In genomic region chr9:130780415-130780814, GRCh38 we compare ENCODE assay signal across 10 cellular contexts. TPM values are rescaled to one million over a fixed set of nuclear protein-coding genes. Genes with fewer than 3 reads are reported as not detected.
DNase-seq lines count a peak whose midpoint lies in the region; ATAC-seq, FAIRE-seq and TF ChIP-seq lines count a peak whose summit lies in the region.
"Had no signal": no experiment of that assay in that cellular context is flagged by ENCODE, and none has a peak within 500 bp of the region (broad histone marks: within the 10 kb centered on the region; RNA-seq: fewer than 3 reads in every experiment).

No MANE protein-coding gene starts in this region.

- no peaks in the 10 kb centered on the region for H3K27me3 Mint-ChIP-seq in astrocyte (ENCODE audit: low read depth, unreplicated experiment)
- H3K27me3 Mint-ChIP-seq in activated CD4-positive, alpha-beta T cell treated with anti-CD3 and anti-CD28 coated beads, Interleukin-2, amount 10 ng/mL, durations not matched to agents 24 days and 14 days: peaks cover 3% of the 10 kb centered on the region

- H3K27ac ChIP-seq in astrocyte (ENCODE audit: low read depth, low read length) (peak overlapping the region; percentile 73), gastrocnemius medialis (peak overlapping the region; percentile 58 to 75 (median 72)), PC-3 (ENCODE audit: low read length) (no peak overlapping the region)

- no TSS peak for BruUV-seq in PC-3 (replicated peaks; lab: Mats Ljungman, UMichigan)

- CTCF ChIA-PET in AG04449 (lab: Yijun Ruan, JAX) (interaction anchor here (0.8 to 2.5 kb wide), 6 partner anchors 9 to 86 kb away, joined by 3 to 7 read pairs (median 4); no protein-coding TSS in a partner anchor), PC-3 (lab: Charles Lee) (no interaction called here)

- TF ChIP-seq CTCF in AG04449 (IDR thresholded peaks at IDR 0.05; ENCODE audit: insufficient read depth, low read length, missing control alignments) (no peak), astrocyte (IDR thresholded peaks at IDR 0.05; ENCODE audit: insufficient read depth, low read depth, low read length) (no peak), gastrocnemius medialis (IDR thresholded peaks at IDR 0.05 in 4 of 5, conservative IDR thresholded peaks at IDR 0.05 in 1 of 5) (no peak), PC-3 (conservative IDR thresholded peaks at IDR 0.05; ENCODE audit: low read depth, low read length) (no peak)

- intact Hi-C loops in left ventricle myocardium superior (cut with micrococcal nuclease) (no loop called here), gastrocnemius medialis (cut with DNase I; ENCODE audit: low total_unique reads) (loop anchor here (2.0 to 5.0 kb wide), 3 partner anchors 52 to 80 kb away; no protein-coding TSS in a partner anchor), PC-3 (cut with micrococcal nuclease) (no loop called here)
- intact Hi-C loops in activated CD4-positive, alpha-beta T cell treated with anti-CD3 and anti-CD28 coated beads, Interleukin-2, amount 10 ng/mL, durations not matched to agents 24 days and 14 days (cut with micrococcal nuclease): no loop called here

- in situ Hi-C loops in gastrocnemius medialis (cut with MboI; ENCODE audit: low sequenced_read_pairs in 4 of 4): no loop called here

- no peak overlapping the region for H3K27ac Mint-ChIP-seq in astrocyte (ENCODE audit: unreplicated experiment)
- H3K27ac Mint-ChIP-seq in activated CD4-positive, alpha-beta T cell treated with anti-CD3 and anti-CD28 coated beads, Interleukin-2, amount 10 ng/mL, durations not matched to agents 24 days and 14 days: no peak overlapping the region

- TF ChIP-seq POLR2A in gastrocnemius medialis (IDR thresholded peaks at IDR 0.05) (no peak), erythroblast (IDR thresholded peaks at IDR 0.05; ENCODE audit: low read length) (no peak)

- H3K9ac ChIP-seq in astrocyte (ENCODE audit: low read length) (peak overlapping the region; percentile 31), PC-3 (ENCODE audit: low read length) (no peak overlapping the region)

- no peaks in the 10 kb centered on the region for H3K9me3 ChIP-seq in astrocyte (ENCODE audit: insufficient read depth, low read depth, low read length)
- no peaks in the 10 kb centered on the region for H3K9me3 ChIP-seq in gastrocnemius medialis
- H3K9me3 ChIP-seq in PC-3 (ENCODE audit: low read length): no peaks in the 10 kb centered on the region

- ATAC-seq in left ventricle myocardium superior: peak; percentile 28
- ATAC-seq in gastrocnemius medialis: peak in 1 of 2 donors; percentile 5
- ATAC-seq in PC-3: no peak

- H3K4me3 ChIP-seq in AG04449 (ENCODE audit: low read depth, low read length) (peak overlapping the region; percentile 30), astrocyte (ENCODE audit: insufficient read depth, low read depth, low read length) (no peak overlapping the region), gastrocnemius medialis (peak overlapping the region in 3 of 4 donors; percentile 6 to 33 (median 12)), PC-3 (ENCODE audit: low read length) (no peak overlapping the region)

- peaks cover 6% of the 10 kb centered on the region for H3K36me3 Mint-ChIP-seq in astrocyte (ENCODE audit: low read depth, unreplicated experiment)
- H3K36me3 Mint-ChIP-seq in activated CD4-positive, alpha-beta T cell treated with anti-CD3 and anti-CD28 coated beads, Interleukin-2, amount 10 ng/mL, durations not matched to agents 24 days and 14 days (ENCODE audit: low read depth): no peaks in the 10 kb centered on the region

- no peak overlapping the region for H3K4me3 Mint-ChIP-seq in astrocyte (ENCODE audit: unreplicated experiment)
- H3K4me3 Mint-ChIP-seq in activated CD4-positive, alpha-beta T cell treated with anti-CD3 and anti-CD28 coated beads, Interleukin-2, amount 10 ng/mL, durations not matched to agents 24 days and 14 days: no peak overlapping the region

- peaks cover 58% of the 10 kb centered on the region for H3K79me2 ChIP-seq in astrocyte (ENCODE audit: insufficient read depth, low read length)
- H3K79me2 ChIP-seq in PC-3 (ENCODE audit: low read length): no peaks in the 10 kb centered on the region

- H3K4me1 ChIP-seq in astrocyte (ENCODE audit: insufficient read depth, low read length): peaks cover 20% of the 10 kb centered on the region
- H3K4me1 ChIP-seq in gastrocnemius medialis: peaks cover 37 to 41% of the 10 kb centered on the region in 2 donors
- H3K4me1 ChIP-seq in PC-3 (ENCODE audit: insufficient read depth, low read length): no peaks in the 10 kb centered on the region; the same call in 1 of the 2 replicates

- no peaks in the 10 kb centered on the region for H3K27me3 ChIP-seq in astrocyte (ENCODE audit: insufficient read depth, low read length)
- no peaks in the 10 kb centered on the region for H3K27me3 ChIP-seq in gastrocnemius medialis
- no peaks in the 10 kb centered on the region for H3K27me3 ChIP-seq in PC-3 (ENCODE audit: low read length)

- peaks cover 25% of the 10 kb centered on the region for H3K4me1 Mint-ChIP-seq in astrocyte (ENCODE audit: low read depth, unreplicated experiment)
- peaks cover 4% of the 10 kb centered on the region for H3K4me1 Mint-ChIP-seq in activated CD4-positive, alpha-beta T cell treated with anti-CD3 and anti-CD28 coated beads, Interleukin-2, amount 10 ng/mL, durations not matched to agents 24 days and 14 days

- H3F3A ChIP-seq in PC-3 (ENCODE audit: low read length, unreplicated experiment): no peaks in the 10 kb centered on the region

- H2AFZ ChIP-seq in astrocyte (ENCODE audit: low read depth, low read length) (no peak overlapping the region), PC-3 (ENCODE audit: low read length) (no peak overlapping the region)

- peak overlapping the region; percentile 58 for H3K4me2 ChIP-seq in astrocyte (ENCODE audit: low read length)
- no peak overlapping the region for H3K4me2 ChIP-seq in PC-3 (ENCODE audit: low read length)

- H3K9me3 Mint-ChIP-seq in astrocyte (ENCODE audit: unreplicated experiment): peaks cover 11% of the 10 kb centered on the region
- peaks cover 6% of the 10 kb centered on the region for H3K9me3 Mint-ChIP-seq in activated CD4-positive, alpha-beta T cell treated with anti-CD3 and anti-CD28 coated beads, Interleukin-2, amount 10 ng/mL, durations not matched to agents 24 days and 14 days

- no peaks in the 10 kb centered on the region for H3K36me3 ChIP-seq in astrocyte (ENCODE audit: insufficient read depth, low read length)
- H3K36me3 ChIP-seq in gastrocnemius medialis: no peaks in the 10 kb centered on the region
- H3K36me3 ChIP-seq in PC-3 (ENCODE audit: low read depth, low read length): no peaks in the 10 kb centered on the region

- H4K20me1 ChIP-seq in astrocyte (ENCODE audit: insufficient read depth, low read length) (peaks cover 15% of the 10 kb centered on the region), PC-3 (ENCODE audit: low read length) (no peaks in the 10 kb centered on the region)

- no peak for DNase-seq in AG04449 (ENCODE audit: low read depth, low spot score)
- DNase-seq in astrocyte (ENCODE audit: low read depth): no peak
- DNase-seq in left ventricle myocardium superior: no peak
- DNase-seq in gastrocnemius medialis: no peak
- no peak for DNase-seq in PC-3
- no peak for DNase-seq in SW480 (ENCODE audit: low spot score)
- no peak for DNase-seq in activated CD4-positive, alpha-beta T cell treated with anti-CD3 and anti-CD28 coated beads, Interleukin-2, amount 10 ng/mL, durations not matched to agents 24 days and 14 days
- DNase-seq in erythroblast (lab: John Stamatoyannopoulos, UW): no peak
- DNase-seq: activated T-cell treated with anti-CD3 and anti-CD28 coated beads for 4 hours, AML-193 had no signal

- no peak for FAIRE-seq in astrocyte (lab: Jason Lieb, UNC)

- POLR2A ChIA-PET in AG04449 (lab: Yijun Ruan, JAX) (no interaction called here), PC-3 (lab: Charles Lee; ENCODE audit: unreplicated experiment) (no interaction called here)

- no peaks in the 10 kb centered on the region for H3K9me2 ChIP-seq in PC-3 (replicated peaks; ENCODE audit: low read length)

RNA-seq across cellular contexts. Expression of gene ABL1, which starts 54.6 kb away (rescaled TPM):
- total RNA-seq in astrocyte (113 and 117 TPM in 2 replicates), left ventricle myocardium superior (33.3 TPM), gastrocnemius medialis (10 to 100 TPM; 22.8 to 55.5 (median 28.5) TPM), PC-3 (2014; rRNA removed) (22.8 and 28.3 TPM in 2 replicates)
- total RNA-seq in activated CD4-positive, alpha-beta T cell treated with anti-CD3 and anti-CD28 coated beads, Interleukin-2, amount 10 ng/mL, durations not matched to agents 24 days and 14 days: 32.6 and 35.7 TPM in 2 replicates

Comparison
In these comparisons a context has a peak if more than half of its experiments do, and no peak if none do; other contexts are left out.
1. H3K4me3 ChIP-seq: peak in AG04449 (single experiment) and gastrocnemius medialis (3 of 4); none in astrocyte (single experiment) and PC-3 (single experiment).